ENCODE assay signal across 8 cellular contexts in the genomic region with DNA sequence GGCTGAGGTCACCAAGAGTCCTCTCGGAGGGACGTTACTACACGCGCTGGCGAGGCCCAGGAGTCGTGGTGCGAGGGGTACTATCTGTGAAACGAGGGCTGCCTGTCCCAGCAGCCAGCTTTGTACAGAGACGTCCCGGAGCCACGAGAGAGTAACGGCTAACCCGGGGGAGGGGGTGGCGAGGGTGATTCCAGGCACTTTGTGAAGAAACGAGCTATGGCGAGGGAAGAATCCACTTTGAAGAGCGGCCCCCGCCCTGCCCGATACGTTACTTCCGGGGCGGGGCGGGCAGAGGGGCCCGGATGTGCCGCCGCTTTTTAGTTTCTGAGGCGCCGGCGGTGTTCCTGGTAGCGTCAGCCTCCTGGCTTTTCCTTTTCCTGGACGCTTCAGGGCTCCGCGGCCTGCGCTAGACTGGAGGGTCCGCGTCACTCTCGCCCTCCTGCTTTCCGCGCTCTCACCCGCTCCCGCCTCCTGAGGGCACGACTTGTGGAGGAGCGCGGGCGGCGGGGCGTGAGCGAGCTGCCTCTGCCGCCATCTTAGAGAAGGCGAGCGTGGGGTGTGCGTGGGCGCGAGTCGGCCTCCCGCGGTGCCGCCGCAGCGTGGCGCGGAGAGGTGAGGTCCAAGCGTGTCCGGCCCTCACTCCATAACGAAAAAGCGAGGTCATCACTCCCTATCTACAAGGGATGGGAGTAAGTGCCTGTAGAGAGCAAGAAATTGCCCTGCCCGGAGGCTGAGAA. TPM values are rescaled to one million over a fixed set of nuclear protein-coding genes. Genes with fewer than 3 reads are reported as not detected.
DNase-seq lines count a peak whose midpoint lies in the region; ATAC-seq and TF ChIP-seq lines count a peak whose summit lies in the region.

No MANE protein-coding gene starts in this region.

- H3K27ac Mint-ChIP-seq in neural crest cell (ENCODE audit: unreplicated experiment) = peak overlapping the region; percentile 100
- H3K27ac Mint-ChIP-seq in stimulated activated naive CD8-positive, alpha-beta T cell treated with anti-CD3 and anti-CD28 coated beads, Interleukin-15, amount 100 ng/mL, for 72 hours = peak overlapping the region; percentile 99 to 100

- peaks cover 56% of the 10 kb centered on the region for H3K4me1 Mint-ChIP-seq in neural crest cell
- H3K4me1 Mint-ChIP-seq in stimulated activated naive CD8-positive, alpha-beta T cell treated with anti-CD3 and anti-CD28 coated beads, Interleukin-15, amount 100 ng/mL, for 72 hours = peaks cover 29% of the 10 kb centered on the region

- peaks cover 6% of the 10 kb centered on the region for H3K36me3 Mint-ChIP-seq in neural crest cell (ENCODE audit: low read depth)

- ATAC-seq in stimulated activated naive CD8-positive, alpha-beta T cell treated with anti-CD3 and anti-CD28 coated beads, Interleukin-15, amount 100 ng/mL, for 72 hours = peak; percentile 74

- no peaks in the 10 kb centered on the region for H3K9me3 Mint-ChIP-seq in neural crest cell
- no peaks in the 10 kb centered on the region for H3K9me3 Mint-ChIP-seq in stimulated activated naive CD8-positive, alpha-beta T cell treated with anti-CD3 and anti-CD28 coated beads, Interleukin-15, amount 100 ng/mL, for 72 hours

- peak; percentile 90 for TF ChIP-seq POLR2A in Raji (IDR thresholded peaks at IDR 0.05; ENCODE audit: insufficient read depth, low read depth, low read length)

- peak overlapping the region; percentile 96 for H3K4me3 Mint-ChIP-seq in neural crest cell
- peak overlapping the region; percentile 92 to 98 for H3K4me3 Mint-ChIP-seq in stimulated activated naive CD8-positive, alpha-beta T cell treated with anti-CD3 and anti-CD28 coated beads, Interleukin-15, amount 100 ng/mL, for 72 hours

- peak; percentile 88 for DNase-seq in ELR (ENCODE audit: low read depth)
- DNase-seq in H4 (ENCODE audit: low spot score) = peak; percentile 44
- DNase-seq in LHCN-M2 (ENCODE audit: low read depth) = peak; percentile 81
- peak; percentile 96 for DNase-seq in activated effector memory CD4-positive, alpha-beta T cell treated with anti-CD3 and anti-CD28 coated beads, Interleukin-2, amount 50 U/mL, for 16 hours
- DNase-seq in fibroblast of the conjunctiva (ENCODE audit: low read depth) = peak; percentile 67
- DNase-seq in neural crest cell (ENCODE audit: low read depth, low spot score) = peak; percentile 77
- DNase-seq in stimulated activated naive CD8-positive, alpha-beta T cell treated with anti-CD3 and anti-CD28 coated beads, Interleukin-15, amount 100 ng/mL, for 72 hours = peak; percentile 91 to 92

- H3K27me3 Mint-ChIP-seq in neural crest cell (ENCODE audit: low read depth) = no peaks in the 10 kb centered on the region
- no peaks in the 10 kb centered on the region for H3K27me3 Mint-ChIP-seq in stimulated activated naive CD8-positive, alpha-beta T cell treated with anti-CD3 and anti-CD28 coated beads, Interleukin-15, amount 100 ng/mL, for 72 hours

- TF ChIP-seq CTCF in neural crest cell (conservative IDR thresholded peaks at IDR 0.05) = no peak

RNA-seq across cellular contexts. Expression of gene RFX3, which starts 0.5 kb away (rescaled TPM):
- 0.60 and 2.1 TPM in 2 replicates for total RNA-seq in H4 (2014; rRNA removed; shearing (Covaris generic))
- total RNA-seq in LHCN-M2 (2014; rRNA removed) (2.0 and 2.5 TPM in 2 replicates), neural crest cell (43.6 and 46.9 TPM in 2 replicates)
- 0.68 TPM for polyA plus RNA-seq in LHCN-M2 (2012)

Comparison
In these comparisons a context has a peak if more than half of its experiments do, and no peak if none do; other contexts are left out.
1. Peak in every context shown above with its lines: DNase-seq and ATAC-seq.
2. DNase-seq: peak in every context shown above with its lines; median percentile 96 in activated effector memory CD4-positive, alpha-beta T cell treated with anti-CD3 and anti-CD28 coated beads, Interleukin-2, amount 50 U/mL, for 16 hours; 92 in stimulated activated naive CD8-positive, alpha-beta T cell treated with anti-CD3 and anti-CD28 coated beads, Interleukin-15, amount 100 ng/mL, for 72 hours; 88 in ELR; 81 in LHCN-M2; 77 in neural crest cell; 67 in fibroblast of the conjunctiva; 44 in H4.
3. RNA of gene RFX3, which starts 0.5 kb away (total RNA-seq): 43.6 to 46.9 TPM in neural crest cell; 2.0 to 2.5 TPM in LHCN-M2 and 0.60 to 2.1 TPM in H4; every median in the first group is over 10 times any median in the second.